Comparison of ENCODE assay signal across 22 cellular contexts in genomic region chr10:93398528-93398927, GRCh38.
DNase-seq lines count a peak whose midpoint lies in the region; ATAC-seq, FAIRE-seq and TF ChIP-seq lines count a peak whose summit lies in the region.
"Had no signal": no experiment of that assay in that cellular context is flagged by ENCODE, and none has a peak within 500 bp of the region (broad histone marks: within the 10 kb centered on the region; RNA-seq: fewer than 3 reads in every experiment).

No MANE protein-coding gene starts in this region.

- BruUV-seq in GM12878 (replicated peaks; lab: Mats Ljungman, UMichigan) = no TSS peak

- H3K27ac Mint-ChIP-seq in HFFc6 (peak overlapping the region; percentile 51), osteocyte (ENCODE audit: unreplicated experiment) (peak overlapping the region; percentile 88)

- CTCF ChIA-PET in GM12878 (lab: Yijun Ruan, JAX) = no interaction called here

- H3K4me1 Mint-ChIP-seq in HFFc6 (ENCODE audit: low read depth) = peaks cover 40% of the 10 kb centered on the region
- H3K4me1 Mint-ChIP-seq in osteocyte (ENCODE audit: unreplicated experiment) = peaks cover 65% of the 10 kb centered on the region
- H3K4me1 Mint-ChIP-seq: IgD-negative memory B cell had no signal

- no peak for TF ChIP-seq POLR2A in GM12878 (IDR thresholded peaks at IDR 0.05; ENCODE audit: low read depth, low read length)
- TF ChIP-seq POLR2A in transverse colon (IDR thresholded peaks at IDR 0.05) = no peak

- TF ChIP-seq CTCF in cardiac muscle cell (IDR thresholded peaks at IDR 0.05; ENCODE audit: low read depth, low read length) (no peak), HFFc6 (IDR thresholded peaks at IDR 0.05) (no peak), GM12878 (IDR thresholded peaks at IDR 0.05 in 2 of 3, conservative IDR thresholded peaks at IDR 0.05 in 1 of 3; ENCODE audit: control insufficient read depth in 2 of 3, extremely low read depth in 1 of 3, insufficient read depth in 1 of 3, low read depth in 3 of 3, low read length in 3 of 3) (no peak), osteocyte (IDR thresholded peaks at IDR 0.05) (no peak), transverse colon (IDR thresholded peaks at IDR 0.05) (no peak)

- peak overlapping the region; percentile 49 for H3K27ac ChIP-seq in cardiac muscle cell
- H3K27ac ChIP-seq in GM12878 (ENCODE audit: control insufficient read depth, insufficient read depth) = no peak overlapping the region
- no peak overlapping the region for H3K27ac ChIP-seq in transverse colon
- H3K27ac ChIP-seq: A549 had no signal

- H2AFZ ChIP-seq in GM12878 (ENCODE audit: control insufficient read depth, low read depth, low read length) = no peak overlapping the region

- H3K4me3 ChIP-seq in cardiac muscle cell (no peak overlapping the region), GM12878 (no peak overlapping the region), transverse colon (no peak overlapping the region)
- H3K4me3 ChIP-seq: A549, HAP-1 had no signal

- H3K9me3 ChIP-seq in cardiac muscle cell (ENCODE audit: low read depth) (no peaks in the 10 kb centered on the region), GM12878 (replicated peaks; ENCODE audit: control insufficient read depth, insufficient read depth, low read length) (no peaks in the 10 kb centered on the region), transverse colon (no peaks in the 10 kb centered on the region)
- H3K9me3 ChIP-seq: A549, BE2C, HAP-1 had no signal

- RAD21 ChIA-PET in GM12878 (lab: Charles Lee; ENCODE audit: unreplicated experiment) = no interaction called here

- in situ Hi-C loops in GM12878 (cut with MboI) (no loop called here), transverse colon (cut with MboI; ENCODE audit: low pct_ligation_motif_present in 1 of 4, low pct_unique_long_range_greater_than_20kb in 1 of 4, low sequenced_read_pairs in 3 of 4) (no loop called here)

- WGBS in GM12878 (ENCODE audit: insufficient coverage, insufficient replicate concordance, low lambda C conversion rate, missing lambda C conversion rate) = 0% methylated on average over 3 of the region's 3 CpGs
- 60 to 77% methylated on average over 1 to 3 of the region's 3 CpGs for WGBS in transverse colon (ENCODE audit: low coverage in 1 of 2), 2 donors

- no peak overlapping the region for H3K9ac ChIP-seq in GM12878 (ENCODE audit: control insufficient read depth, insufficient read depth, low read length)

- H3K27me3 ChIP-seq in cardiac muscle cell (no peaks in the 10 kb centered on the region), GM12878 (replicated peaks in 1 of 2; ENCODE audit: control insufficient read depth in 2 of 2, insufficient read depth in 2 of 2, low read length in 1 of 2) (peaks cover 0 to 3% of the 10 kb centered on the region in 2 experiments; a peak in 1 of 4 replicates), transverse colon (no peaks in the 10 kb centered on the region)
- H3K27me3 ChIP-seq: BE2C had no signal

- H4K20me1 ChIP-seq in GM12878 (ENCODE audit: control insufficient read depth, insufficient read depth) = no peaks in the 10 kb centered on the region

- no peaks in the 10 kb centered on the region for H3K36me3 ChIP-seq in cardiac muscle cell
- no peaks in the 10 kb centered on the region for H3K36me3 ChIP-seq in GM12878 (ENCODE audit: control insufficient read depth in 2 of 2, insufficient read depth in 2 of 2, low read length in 1 of 2)
- peaks cover 0 to 15% (median 0%) of the 10 kb centered on the region in 4 donors for H3K36me3 ChIP-seq in transverse colon
- H3K36me3 ChIP-seq: BE2C, HAP-1 had no signal

- DNase-seq in cardiac muscle cell (ENCODE audit: low read depth in 1 of 2, low spot score in 1 of 2) (no peak), left ventricle myocardium superior (no peak), HFFc6 (no peak), GM12878 (ENCODE audit: low read depth, low spot score) (no peak), osteocyte (ENCODE audit: extremely low spot score, unreplicated experiment) (no peak), transverse colon (no peak)
- DNase-seq: BE2C; DMS79; NCI-H1105; NCI-H146; NCI-H2029; NCI-H226; NCI-H524; NCI-H774; NK-92 treated with Interleukin-12 subunit alpha and Interleukin-12 subunit beta, amount 100 ng/mL, for 24 hours had no signal

- no peaks in the 10 kb centered on the region; the same call in 1 of the 2 replicates for H3K9me3 Mint-ChIP-seq in HFFc6
- H3K9me3 Mint-ChIP-seq in osteocyte (ENCODE audit: unreplicated experiment) = no peaks in the 10 kb centered on the region

- TF ChIP-seq EP300 in GM12878 (IDR thresholded peaks at IDR 0.05; ENCODE audit: borderline replicate concordance in 1 of 2, control insufficient read depth in 1 of 2, low read depth in 2 of 2, low read length in 2 of 2) (no peak), transverse colon (IDR thresholded peaks at IDR 0.05; ENCODE audit: low read depth) (no peak)

- no peak overlapping the region for H3K4me2 ChIP-seq in GM12878 (ENCODE audit: control insufficient read depth, insufficient read depth)
- H3K4me2 ChIP-seq: A549 had no signal

- intact Hi-C loops in left ventricle myocardium superior (cut with micrococcal nuclease) = no loop called here
- intact Hi-C loops in GM12878 (cut with micrococcal nuclease; ENCODE audit: unreplicated experiment) = no loop called here
- intact Hi-C loops in transverse colon (cut with DNase I; ENCODE audit: low total_unique reads) = no loop called here

- H3K36me3 Mint-ChIP-seq in HFFc6 (ENCODE audit: low read depth) (peaks cover 83% of the 10 kb centered on the region), osteocyte (ENCODE audit: unreplicated experiment) (peaks cover 74% of the 10 kb centered on the region)

- H3K27me3 Mint-ChIP-seq in HFFc6 (ENCODE audit: insufficient read depth) (peaks cover 19% of the 10 kb centered on the region), osteocyte (ENCODE audit: unreplicated experiment) (no peaks in the 10 kb centered on the region)
- H3K27me3 Mint-ChIP-seq: IgD-negative memory B cell had no signal

- ATAC-seq in left ventricle myocardium superior (no peak), GM12878 (peak; percentile 52; the same call in 2 of the 3 replicates), HG03520 (IDR thresholded peaks at IDR 0.05; ENCODE audit: unreplicated experiment) (no peak), HG03039 (IDR thresholded peaks at IDR 0.05; ENCODE audit: unreplicated experiment) (no peak)
- ATAC-seq: A549, Panc1 had no signal

- no peak for TF ChIP-seq RAD21 in GM12878 (IDR thresholded peaks at IDR 0.05; ENCODE audit: insufficient read depth, low read depth, low read length)

- peaks cover 35% of the 10 kb centered on the region for H3K4me1 ChIP-seq in cardiac muscle cell (ENCODE audit: low read depth)
- H3K4me1 ChIP-seq in GM12878 (ENCODE audit: control insufficient read depth, insufficient read depth, low read length) = no peaks in the 10 kb centered on the region
- no peaks in the 10 kb centered on the region for H3K4me1 ChIP-seq in transverse colon
- H3K4me1 ChIP-seq: A549, BE2C, HAP-1 had no signal

- H3K4me3 Mint-ChIP-seq in HFFc6 (peak overlapping the region; percentile 8; the same call in 1 of the 2 replicates), osteocyte (ENCODE audit: unreplicated experiment) (no peak overlapping the region)
- H3K4me3 Mint-ChIP-seq: IgD-negative memory B cell had no signal

- H3K79me2 ChIP-seq in GM12878 (ENCODE audit: control insufficient read depth, insufficient read depth, low read length) = no peaks in the 10 kb centered on the region

- POLR2A ChIA-PET in GM12878 (lab: Charles Lee) = no interaction called here

- SMC1A ChIA-PET in GM12878 (lab: Charles Lee; ENCODE audit: uncharacterized antibody, unreplicated experiment) = no interaction called here

- no peak for FAIRE-seq in GM12878 (lab: Jason Lieb, UNC)
- FAIRE-seq: A549, HTR-8/SVneo had no signal

TF ChIP-seq in GM12878, 131 proteins besides CTCF, POLR2A, EP300 and RAD21:
- TF ChIP-seq HDGF (IDR thresholded peaks at IDR 0.05) = no peak
- TF ChIP-seq SMC3 (IDR thresholded peaks at IDR 0.05; ENCODE audit: borderline replicate concordance, low read length) = no peak
- no peak for TF ChIP-seq YBX1 (IDR thresholded peaks at IDR 0.05)
- TF ChIP-seq HDAC6 (IDR thresholded peaks at IDR 0.05; ENCODE audit: unreplicated experiment) = no peak
- TF ChIP-seq ZNF217 (IDR thresholded peaks at IDR 0.05) = no peak
